Comparison of ENCODE assay signal across 8 cellular contexts in the genomic region with DNA sequence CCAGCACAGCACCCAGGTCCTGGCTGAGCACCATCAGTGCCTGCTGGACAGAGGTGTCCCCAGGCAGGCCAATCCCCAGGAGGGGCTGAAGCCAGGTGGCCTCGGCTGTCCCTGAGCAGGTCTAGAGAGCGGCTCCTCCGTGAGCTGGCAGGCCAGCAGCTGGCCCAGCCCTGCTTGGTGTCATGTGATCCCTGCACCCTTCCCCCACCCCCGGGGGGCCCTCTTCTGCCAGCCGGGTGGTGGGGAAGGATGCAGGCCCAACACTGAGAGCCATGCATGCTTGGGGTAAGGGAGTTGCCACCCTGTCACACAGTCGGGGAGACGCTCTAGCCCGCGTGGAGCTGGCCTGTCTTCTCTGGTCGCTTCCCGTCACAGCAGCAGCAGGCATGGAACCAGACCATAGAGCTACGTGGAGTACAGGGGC. TPM values are rescaled to one million over a fixed set of nuclear protein-coding genes. Genes with fewer than 3 reads are reported as not detected.
DNase-seq lines count a peak whose midpoint lies in the region; ATAC-seq, FAIRE-seq and TF ChIP-seq lines count a peak whose summit lies in the region.

No MANE protein-coding gene starts in this region.

- H3K27ac ChIP-seq in right lobe of liver: peak overlapping the region; percentile 11 to 78 (median 50)
- peak overlapping the region; percentile 97 for H3K27ac ChIP-seq in temporal lobe (ENCODE audit: low read depth, low read length)

- no peak for TF ChIP-seq POLR2A in right lobe of liver (IDR thresholded peaks at IDR 0.05)
- no peak for TF ChIP-seq POLR2A in GM12892 (IDR thresholded peaks at IDR 0.05; ENCODE audit: low read depth, low read length)

- H3K9me3 ChIP-seq in right lobe of liver: no peaks in the 10 kb centered on the region

- ATAC-seq in right lobe of liver (peak; percentile 32 to 60 (median 46)), GM18909 (IDR thresholded peaks at IDR 0.05; ENCODE audit: poor library complexity, unreplicated experiment) (no peak), HG03460 (IDR thresholded peaks at IDR 0.05; ENCODE audit: unreplicated experiment) (no peak)

- no peaks in the 10 kb centered on the region for H3K27me3 ChIP-seq in right lobe of liver

- DNase-seq in T-helper 2 cell treated with Interferon-gamma antibody and Interleukin-4, amounts not matched to agents 5 μg/mL and 100 μg/mL, for 36 hours (ENCODE audit: low spot score): no peak
- DNase-seq in T-helper 2 cell: no peak
- DNase-seq in right lobe of liver: peak; percentile 67 to 80 (median 78)
- DNase-seq in GM12892 (ENCODE audit: insufficient read length): no peak

- H3K27ac Mint-ChIP-seq in T-helper 2 cell treated with Interferon-gamma antibody and Interleukin-4, amounts not matched to agents 5 μg/mL and 100 μg/mL, for 36 hours: peak overlapping the region; percentile 80
- H3K27ac Mint-ChIP-seq in activated naive CD8-positive, alpha-beta T cell: no peak overlapping the region

- no peaks in the 10 kb centered on the region for H3K9me3 Mint-ChIP-seq in T-helper 2 cell treated with Interferon-gamma antibody and Interleukin-4, amounts not matched to agents 5 μg/mL and 100 μg/mL, for 36 hours
- no peaks in the 10 kb centered on the region for H3K9me3 Mint-ChIP-seq in activated naive CD8-positive, alpha-beta T cell (ENCODE audit: low read depth)

- no peak for TF ChIP-seq CTCF in right lobe of liver (IDR thresholded peaks at IDR 0.05)

- H3K27me3 Mint-ChIP-seq in T-helper 2 cell treated with Interferon-gamma antibody and Interleukin-4, amounts not matched to agents 5 μg/mL and 100 μg/mL, for 36 hours (ENCODE audit: low read depth): no peaks in the 10 kb centered on the region
- no peaks in the 10 kb centered on the region for H3K27me3 Mint-ChIP-seq in activated naive CD8-positive, alpha-beta T cell

- H3K36me3 ChIP-seq in right lobe of liver: peaks cover 0 to 6% (median 0%) of the 10 kb centered on the region in 4 donors

- peaks cover 28% of the 10 kb centered on the region for H3K4me1 Mint-ChIP-seq in T-helper 2 cell treated with Interferon-gamma antibody and Interleukin-4, amounts not matched to agents 5 μg/mL and 100 μg/mL, for 36 hours (ENCODE audit: low read depth)
- peaks cover 35% of the 10 kb centered on the region for H3K4me1 Mint-ChIP-seq in activated naive CD8-positive, alpha-beta T cell (ENCODE audit: low read depth)

- peaks cover 8 to 32% (median 21%) of the 10 kb centered on the region in 4 donors for H3K4me1 ChIP-seq in right lobe of liver

- H3K4me3 ChIP-seq in right lobe of liver: no peak overlapping the region

- WGBS in right lobe of liver (ENCODE audit: insufficient coverage, low coverage, low lambda C conversion rate, missing lambda C conversion rate): 20% methylated on average over 2 of the region's 12 CpGs

- peak overlapping the region; percentile 32 for H3K4me3 Mint-ChIP-seq in T-helper 2 cell treated with Interferon-gamma antibody and Interleukin-4, amounts not matched to agents 5 μg/mL and 100 μg/mL, for 36 hours
- H3K4me3 Mint-ChIP-seq in activated naive CD8-positive, alpha-beta T cell: peak overlapping the region; percentile 32

- intact Hi-C loops in right lobe of liver (cut with DNase I): no loop called here

- no peak for FAIRE-seq in GM12892 (lab: Jason Lieb, UNC)

- H3K36me3 Mint-ChIP-seq in T-helper 2 cell treated with Interferon-gamma antibody and Interleukin-4, amounts not matched to agents 5 μg/mL and 100 μg/mL, for 36 hours (ENCODE audit: low read depth): peaks cover 12% of the 10 kb centered on the region
- peaks cover 2% of the 10 kb centered on the region for H3K36me3 Mint-ChIP-seq in activated naive CD8-positive, alpha-beta T cell

RNA-seq across cellular contexts. Expression of a gene that starts 7.1 kb away (rescaled TPM):
- 10 to 100 TPM in 1 of 6 experiments, 1 to 10 TPM in 5; 4.3 to 19.8 (median 5.7) TPM for total RNA-seq in right lobe of liver
- total RNA-seq in temporal lobe: 92.0 TPM
- 24.6 TPM for polyA plus RNA-seq in GM12892 (2012; ENCODE audit: missing spikeins)

RNA-seq across cellular contexts. Expression of a gene that starts 49.8 kb away (rescaled TPM):
- total RNA-seq in right lobe of liver (1 to 10 TPM in 5 of 6 experiments, under 1 TPM in 1; 0.68 to 3.7 (median 1.9) TPM), temporal lobe (1.5 TPM)
- 3.5 TPM for polyA plus RNA-seq in GM12892 (2012; ENCODE audit: missing spikeins)

RNA-seq across cellular contexts. Expression of a gene that starts 52.2 kb away (rescaled TPM):
- under 1 TPM in 4 of 6 experiments, not detected in 2; 0.19 to 0.35 (median 0.26) TPM for total RNA-seq in right lobe of liver
- 0.49 TPM for total RNA-seq in temporal lobe
- 0.17 TPM for polyA plus RNA-seq in GM12892 (2012; ENCODE audit: missing spikeins)

Comparison
In these comparisons a context has a peak if more than half of its experiments do, and no peak if none do; other contexts are left out.
1. DNase-seq: peak in right lobe of liver (3 of 3); none in T-helper 2 cell treated with Interferon-gamma antibody and Interleukin-4, amounts not matched to agents 5 μg/mL and 100 μg/mL, for 36 hours (single experiment), T-helper 2 cell (0 of 5) and GM12892 (single experiment).
2. ATAC-seq: peak in right lobe of liver (4 of 4); none in GM18909 (single experiment) and HG03460 (single experiment).